In the genomic region with DNA sequence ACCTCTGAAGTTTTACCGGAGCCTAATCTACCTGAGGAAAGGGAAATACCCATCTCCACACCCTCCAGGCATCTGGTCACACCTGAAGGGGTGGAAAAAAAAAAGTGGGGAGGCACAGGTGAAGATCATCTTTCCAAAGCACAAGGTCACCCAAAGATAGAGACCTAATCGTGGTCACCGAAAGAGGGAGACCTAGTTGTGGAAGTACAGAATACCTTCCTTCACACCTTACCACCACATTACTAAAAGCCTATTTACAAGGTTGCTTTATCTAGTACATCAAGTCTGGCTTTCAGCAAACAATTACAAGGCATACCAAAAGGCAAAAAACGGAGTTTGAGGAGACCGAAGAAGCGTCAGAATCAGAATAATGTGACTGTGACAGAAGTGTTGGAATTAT, we compare ENCODE assay signal across 18 cellular contexts.
DNase-seq lines count a peak whose midpoint lies in the region; TF ChIP-seq lines count a peak whose summit lies in the region.
"Had no signal": no experiment of that assay in that cellular context is flagged by ENCODE, and none has a peak within 500 bp of the region (broad histone marks: within the 10 kb centered on the region; RNA-seq: fewer than 3 reads in every experiment).

No MANE protein-coding gene starts in this region.

- H4K8ac ChIP-seq in mesenchymal stem cell (ENCODE audit: low read length): no peak overlapping the region

- no peak overlapping the region for H3K9ac ChIP-seq in mesenchymal stem cell (ENCODE audit: low read length)
- H3K9ac ChIP-seq: BLaER1 treated with 17β-estradiol and CSF1 and Interleukin-3, amounts not matched to agents 10 nM and 100 nM had no signal

- no peak overlapping the region for H2BK5ac ChIP-seq in mesenchymal stem cell (ENCODE audit: low read depth, low read length, poor library complexity, severe bottlenecking)

- 92% methylated on average over 5 of the region's 6 CpGs for WGBS in mesenchymal stem cell

- no peak overlapping the region for H3K4me2 ChIP-seq in mesenchymal stem cell (ENCODE audit: low read length, poor library complexity, severe bottlenecking)
- H3K4me2 ChIP-seq: BLaER1 treated with 17β-estradiol and CSF1 and Interleukin-3, amounts not matched to agents 10 nM and 100 nM had no signal

- no peaks in the 10 kb centered on the region for H3K4me1 ChIP-seq in mesenchymal stem cell (ENCODE audit: control insufficient read depth, insufficient read depth, low read depth, low read length)
- H3K4me1 ChIP-seq: BLaER1 treated with 17β-estradiol and CSF1 and Interleukin-3, amounts not matched to agents 10 nM and 100 nM had no signal

- no peak overlapping the region for H2BK120ac ChIP-seq in mesenchymal stem cell (ENCODE audit: low read depth, low read length)

- H2AK5ac ChIP-seq in mesenchymal stem cell (ENCODE audit: low read length, severe bottlenecking): peak overlapping the region; percentile 36

- no peaks in the 10 kb centered on the region for H3K27me3 ChIP-seq in mesenchymal stem cell (ENCODE audit: control insufficient read depth in 1 of 2, insufficient read depth in 1 of 2, low read length in 2 of 2)
- no peaks in the 10 kb centered on the region for H3K27me3 ChIP-seq in MG63
- H3K27me3 ChIP-seq: BLaER1 treated with 17β-estradiol and CSF1 and Interleukin-3, amounts not matched to agents 10 nM and 100 nM had no signal

- no peak overlapping the region for H3K27ac ChIP-seq in VCaP
- peak overlapping the region; percentile 80 for H3K27ac ChIP-seq in mesenchymal stem cell (ENCODE audit: low read length, poor library complexity, severe bottlenecking)
- H3K27ac ChIP-seq: BLaER1 treated with 17β-estradiol and CSF1 and Interleukin-3, amounts not matched to agents 10 nM and 100 nM had no signal

- H3K9me3 ChIP-seq in mesenchymal stem cell (ENCODE audit: control insufficient read depth, low read length) (no peaks in the 10 kb centered on the region), MG63 (no peaks in the 10 kb centered on the region)
- H3K9me3 ChIP-seq: BLaER1 treated with 17β-estradiol and CSF1 and Interleukin-3, amounts not matched to agents 10 nM and 100 nM had no signal

- no peak overlapping the region for H4K91ac ChIP-seq in mesenchymal stem cell (ENCODE audit: low read length)

- no peak overlapping the region for H2AFZ ChIP-seq in mesenchymal stem cell (ENCODE audit: low read depth, low read length)

- no peak overlapping the region for H3K23ac ChIP-seq in mesenchymal stem cell (ENCODE audit: low read length in 2 of 2)

- peaks cover 7% of the 10 kb centered on the region for H3K36me3 Mint-ChIP-seq in osteocyte (ENCODE audit: unreplicated experiment)
- H3K36me3 Mint-ChIP-seq: CD4-positive, CD25-positive, alpha-beta regulatory T cell; CD8-positive, alpha-beta memory T cell had no signal

- no peaks in the 10 kb centered on the region for H3K79me1 ChIP-seq in mesenchymal stem cell (replicated peaks; ENCODE audit: low read length, poor library complexity, severe bottlenecking)

- no peak overlapping the region for H2BK15ac ChIP-seq in mesenchymal stem cell (ENCODE audit: low read depth, poor library complexity, severe bottlenecking)

- no peak overlapping the region for H3K4ac ChIP-seq in mesenchymal stem cell (ENCODE audit: low read depth in 1 of 2, low read length in 2 of 2)

- H3K4me3 Mint-ChIP-seq in osteocyte (ENCODE audit: unreplicated experiment): no peak overlapping the region
- H3K4me3 Mint-ChIP-seq: B cell; CD4-positive, CD25-positive, alpha-beta regulatory T cell; CD8-positive, alpha-beta memory T cell; H9 had no signal

- DNase-seq in mesenchymal stem cell (no peak), osteocyte (ENCODE audit: extremely low spot score, unreplicated experiment) (no peak), KG1 (lab: John Stamatoyannopoulos, UW) (no peak), MG63 (no peak)
- no peak for DNase-seq in central memory CD4-positive, alpha-beta T cell
- DNase-seq: CD4-positive, CD25-positive, alpha-beta regulatory T cell; CD8-positive, alpha-beta memory T cell; COR-L47; DMS 273 treated with DMSO at 0.1 percent for 48 hours; DMS53; DND-41; EL; H9 had no signal

- H3K36me3 ChIP-seq in mesenchymal stem cell (ENCODE audit: control insufficient read depth in 1 of 2, insufficient read depth in 2 of 2, low read depth in 1 of 2, low read length in 2 of 2) (no peaks in the 10 kb centered on the region), MG63 (no peaks in the 10 kb centered on the region)
- H3K36me3 ChIP-seq: BLaER1 treated with 17β-estradiol and CSF1 and Interleukin-3, amounts not matched to agents 10 nM and 100 nM had no signal

- H3K4me3 ChIP-seq in mesenchymal stem cell (ENCODE audit: insufficient read depth in 1 of 2, low read depth in 1 of 2, low read length in 2 of 2): no peak overlapping the region
- H3K4me3 ChIP-seq in MG63: no peak overlapping the region
- H3K4me3 ChIP-seq: BLaER1 treated with 17β-estradiol and CSF1 and Interleukin-3, amounts not matched to agents 10 nM and 100 nM; GM12878 had no signal

- no peak overlapping the region for H2BK12ac ChIP-seq in mesenchymal stem cell (ENCODE audit: low read length in 2 of 2)

- no peaks in the 10 kb centered on the region for H3K9me3 Mint-ChIP-seq in osteocyte (ENCODE audit: unreplicated experiment)
- H3K9me3 Mint-ChIP-seq: H9 had no signal

- H3K27me3 Mint-ChIP-seq in osteocyte (ENCODE audit: unreplicated experiment): no peaks in the 10 kb centered on the region
- H3K27me3 Mint-ChIP-seq: B cell; CD4-positive, CD25-positive, alpha-beta regulatory T cell had no signal

- peak overlapping the region; percentile 64 for H3K27ac Mint-ChIP-seq in osteocyte (ENCODE audit: unreplicated experiment)
- H3K27ac Mint-ChIP-seq: B cell; CD4-positive, CD25-positive, alpha-beta regulatory T cell; CD8-positive, alpha-beta memory T cell; H9 had no signal

- peaks cover 43% of the 10 kb centered on the region for H3K4me1 Mint-ChIP-seq in osteocyte (ENCODE audit: unreplicated experiment)
- H3K4me1 Mint-ChIP-seq: B cell; CD4-positive, CD25-positive, alpha-beta regulatory T cell; CD8-positive, alpha-beta memory T cell had no signal

- TF ChIP-seq CTCF in LNCAP (IDR thresholded peaks at IDR 0.05) (peak; percentile 21; the same call in 1 of the 2 replicates), VCaP (conservative IDR thresholded peaks at IDR 0.05) (0 out of 2 replicates have a peak, but pooled peaks have one; percentile 22), osteocyte (IDR thresholded peaks at IDR 0.05) (no peak)

- H3K14ac ChIP-seq in mesenchymal stem cell (ENCODE audit: low read length in 2 of 2): no peak overlapping the region

- H3K18ac ChIP-seq in mesenchymal stem cell (ENCODE audit: low read depth in 1 of 2, low read length in 2 of 2): no peak overlapping the region
